9 cellular contexts compared by ENCODE assay signal in the genomic region with DNA sequence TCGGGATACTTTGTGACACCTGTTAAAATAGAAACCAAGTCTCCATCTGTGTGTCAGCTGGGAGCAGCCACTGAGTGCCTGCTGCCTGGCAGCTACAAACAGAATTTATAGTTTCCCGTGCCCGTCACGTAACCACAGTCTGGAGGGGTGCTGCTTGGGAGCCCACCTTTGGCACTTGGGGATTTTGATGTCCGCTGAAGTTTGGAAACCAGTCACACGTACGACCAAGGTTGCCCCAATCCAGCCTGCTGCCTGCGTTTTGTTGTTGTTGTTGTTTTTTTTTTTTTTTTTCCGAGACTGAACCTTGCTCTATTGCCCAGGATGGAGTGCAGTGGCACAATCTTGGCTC. TPM values are rescaled to one million over a fixed set of nuclear protein-coding genes. Genes with fewer than 3 reads are reported as not detected.
DNase-seq lines count a peak whose midpoint lies in the region; ATAC-seq, FAIRE-seq and TF ChIP-seq lines count a peak whose summit lies in the region.
"Had no signal": no experiment of that assay in that cellular context is flagged by ENCODE, and none has a peak within 500 bp of the region (broad histone marks: within the 10 kb centered on the region; RNA-seq: fewer than 3 reads in every experiment).

No MANE protein-coding gene starts in this region.

- H3K4me3 ChIP-seq in DOHH2 (ENCODE audit: low read length) (peak overlapping the region; percentile 85), Panc1 (ENCODE audit: low read depth in 2 of 2, low read length in 2 of 2) (peak overlapping the region; percentile 89 to 99), pancreas (peak overlapping the region in 3 of 4 donors; percentile 97 to 100 (median 99))

- H3K9me3 ChIP-seq in DOHH2 (ENCODE audit: control insufficient read depth, insufficient read depth, low read length): no peaks in the 10 kb centered on the region
- H3K9me3 ChIP-seq in Panc1 (ENCODE audit: control insufficient read depth, insufficient read depth, low read depth, low read length): no peaks in the 10 kb centered on the region
- H3K9me3 ChIP-seq in pancreas: no peaks in the 10 kb centered on the region

- peaks cover 46% of the 10 kb centered on the region for H3K4me1 ChIP-seq in DOHH2 (ENCODE audit: control insufficient read depth, low read length)
- 0 out of 2 replicates have a peak, but pooled peaks cover 4% of the 10 kb centered on the region for H3K4me1 ChIP-seq in Panc1 (ENCODE audit: control insufficient read depth, insufficient read depth, low read length)
- H3K4me1 ChIP-seq in pancreas: peaks cover 0 to 8% (median 6%) of the 10 kb centered on the region in 3 donors

- in situ Hi-C loops in Panc1 (cut with HindIII; ENCODE audit: low pct_unique_long_range_greater_than_20kb, low sequenced_read_pairs): no loop called here

- peaks cover 11% of the 10 kb centered on the region for H3K4me1 Mint-ChIP-seq in endothelial cell (ENCODE audit: unreplicated experiment)

- H3K36me3 Mint-ChIP-seq in endothelial cell (ENCODE audit: low read depth, unreplicated experiment): peaks cover 4% of the 10 kb centered on the region

- H3K27ac Mint-ChIP-seq in endothelial cell (ENCODE audit: unreplicated experiment): no peak overlapping the region

- FAIRE-seq in pancreas (lab: Jason Lieb, UNC) (no peak), RCC 7860 (lab: Jason Lieb, UNC) (no peak)

- H3K36me3 ChIP-seq in DOHH2 (ENCODE audit: control insufficient read depth, low read length) (peaks cover 52% of the 10 kb centered on the region), Panc1 (ENCODE audit: control insufficient read depth, insufficient read depth, low read length) (peaks cover 6% of the 10 kb centered on the region; the same call in 1 of the 2 replicates), pancreas (peaks cover 0 to 20% (median 0%) of the 10 kb centered on the region in 3 donors)

- H3K4me2 ChIP-seq in DOHH2 (ENCODE audit: low read length): peak overlapping the region; percentile 74

- H3K27me3 Mint-ChIP-seq in endothelial cell (ENCODE audit: unreplicated experiment): peaks cover 8% of the 10 kb centered on the region

- no TSS peak for BruUV-seq in Panc1 (replicated peaks; lab: Mats Ljungman, UMichigan)

- POLR2A ChIA-PET in Panc1 (lab: Charles Lee): no interaction called here

- H3K27me3 ChIP-seq in DOHH2 (ENCODE audit: control insufficient read depth, low read length): peaks cover 2% of the 10 kb centered on the region; the same call in 1 of the 2 replicates
- no peaks in the 10 kb centered on the region for H3K27me3 ChIP-seq in Panc1 (ENCODE audit: control insufficient read depth, insufficient read depth, low read length)
- H3K27me3 ChIP-seq in pancreas: no peaks in the 10 kb centered on the region

- H3K27ac ChIP-seq in DOHH2 (ENCODE audit: low read depth, low read length): peak overlapping the region; percentile 68
- H3K27ac ChIP-seq in Panc1 (ENCODE audit: low read length): peak overlapping the region; percentile 84; the same call in 1 of the 2 replicates
- H3K27ac ChIP-seq in pancreas: peak overlapping the region; percentile 37 to 94 (median 93)

- peak overlapping the region; percentile 71 for H3K4me3 Mint-ChIP-seq in endothelial cell (ENCODE audit: unreplicated experiment)

- H3K9me2 ChIP-seq in DOHH2 (replicated peaks; ENCODE audit: control insufficient read depth, low read length): no peaks in the 10 kb centered on the region

- DNase-seq in Panc1 (ENCODE audit: low read depth, low spot score) (no peak), endothelial cell (ENCODE audit: low spot score) (no peak), pancreas (no peak), mucosa of gallbladder (ENCODE audit: low spot score) (no peak), globus pallidus (ENCODE audit: low spot score) (no peak), RCC 7860 (ENCODE audit: low spot score) (no peak), posterior vena cava (ENCODE audit: low spot score) (no peak)
- DNase-seq: NCI-H1436 treated with DMSO at 0.1 percent for 48 hours had no signal

- CTCF ChIA-PET in Panc1 (lab: Charles Lee): interaction anchor here (0.6 kb wide), 1 partner anchor 461 kb away, joined by 11 read pairs; no protein-coding TSS in a partner anchor

- H3F3A ChIP-seq in DOHH2 (ENCODE audit: control insufficient read depth, insufficient read depth): peaks cover 8% of the 10 kb centered on the region

- TF ChIP-seq CTCF in DOHH2 (IDR thresholded peaks at IDR 0.05; ENCODE audit: low read depth, low read length, poor library complexity, severe bottlenecking) (no peak), Panc1 (IDR thresholded peaks at IDR 0.05) (no peak), endothelial cell (IDR thresholded peaks at IDR 0.05; ENCODE audit: unreplicated experiment) (no peak), pancreas (IDR thresholded peaks at IDR 0.05) (no peak)

- ATAC-seq in Panc1 (no peak), pancreas (no peak)

- peaks cover 62% of the 10 kb centered on the region for H3K79me2 ChIP-seq in DOHH2 (ENCODE audit: control insufficient read depth, low read length)

- WGBS in pancreas, 2 donors: 15 to 25% methylated on average over 9 of the region's 9 CpGs

- peaks cover 14% of the 10 kb centered on the region; the same call in 1 of the 2 replicates for H4K20me1 ChIP-seq in DOHH2 (ENCODE audit: control insufficient read depth, insufficient read depth, low read depth, low read length)

- no peaks in the 10 kb centered on the region for H3K9me3 Mint-ChIP-seq in endothelial cell (ENCODE audit: unreplicated experiment)

- intact Hi-C loops in Panc1 (cut with micrococcal nuclease; ENCODE audit: unreplicated experiment) (no loop called here), pancreas (cut with DNase I) (no loop called here), posterior vena cava (cut with DNase I) (loop anchor here in 1 of 2 donors (5.0 kb wide), 1 partner anchor 123 kb away; no protein-coding TSS in a partner anchor)

RNA-seq across cellular contexts. Expression of a gene that starts 1.6 kb away (rescaled TPM):
- total RNA-seq in Panc1 (2021; ENCODE audit: unreplicated experiment) (44.9 TPM), endothelial cell (ENCODE audit: unreplicated experiment) (53.5 TPM), pancreas (10 to 100 TPM; 14.3 to 25.1 (median 15.7) TPM), mucosa of gallbladder (41.1 TPM), posterior vena cava (10 to 100 TPM; 25.6 to 26.9 TPM)
- polyA plus RNA-seq in Panc1 (2012; ENCODE audit: insufficient read length): 35.6 TPM
- polyA plus RNA-seq in pancreas: 10 to 100 TPM; 10.2 to 11.9 TPM

RNA-seq across cellular contexts. Expression of a gene that starts 10.1 kb away (rescaled TPM):
- total RNA-seq in Panc1 (2021; ENCODE audit: unreplicated experiment) (0.41 TPM), endothelial cell (ENCODE audit: unreplicated experiment) (not detected), pancreas (1 to 10 TPM in 1 of 6 donors, under 1 TPM in 5; 0.13 to 1.0 (median 0.44) TPM), mucosa of gallbladder (0.26 TPM), posterior vena cava (1 to 10 TPM in 1 of 2 donors, under 1 TPM in 1; 0.62 to 1.6 TPM)
- polyA plus RNA-seq in Panc1 (2012; ENCODE audit: insufficient read length): 0.30 TPM
- 1 to 10 TPM in 1 of 2 donors, under 1 TPM in 1; 0.95 to 3.7 TPM for polyA plus RNA-seq in pancreas
